ENCODE assay signal across 10 cellular contexts in the genomic region with DNA sequence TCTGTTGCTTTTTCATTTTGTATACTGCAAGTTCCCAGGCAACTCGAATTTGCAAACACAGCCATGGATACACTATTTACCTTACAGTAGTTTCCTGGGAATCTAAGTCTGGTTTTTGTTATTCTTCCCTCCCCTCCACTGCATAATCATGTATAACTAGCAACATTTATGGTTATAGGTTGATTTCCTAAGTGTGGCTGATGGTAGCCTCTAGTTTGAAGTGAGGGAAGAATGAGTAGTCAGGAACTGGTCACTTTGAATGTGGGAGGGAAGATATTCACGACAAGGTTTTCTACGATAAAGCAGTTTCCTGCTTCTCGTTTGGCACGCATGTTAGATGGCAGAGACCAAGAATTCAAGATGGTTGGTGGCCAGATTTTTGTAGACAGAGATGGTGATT. TPM values are rescaled to one million over a fixed set of nuclear protein-coding genes. Genes with fewer than 3 reads are reported as not detected.
DNase-seq lines count a peak whose midpoint lies in the region; ATAC-seq and TF ChIP-seq lines count a peak whose summit lies in the region.
"Had no signal": no experiment of that assay in that cellular context is flagged by ENCODE, and none has a peak within 500 bp of the region (broad histone marks: within the 10 kb centered on the region; RNA-seq: fewer than 3 reads in every experiment).

A gene with protein sequence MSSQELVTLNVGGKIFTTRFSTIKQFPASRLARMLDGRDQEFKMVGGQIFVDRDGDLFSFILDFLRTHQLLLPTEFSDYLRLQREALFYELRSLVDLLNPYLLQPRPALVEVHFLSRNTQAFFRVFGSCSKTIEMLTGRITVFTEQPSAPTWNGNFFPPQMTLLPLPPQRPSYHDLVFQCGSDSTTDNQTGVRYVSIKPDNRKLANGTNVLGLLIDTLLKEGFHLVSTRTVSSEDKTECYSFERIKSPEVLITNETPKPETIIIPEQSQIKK (plus strand): TSS at position 182 of the 400 bp plus-strand sequence. CDS start 50 bp downstream, at position 232.

- peaks cover 16% of the 10 kb centered on the region for H3K4me1 Mint-ChIP-seq in activated CD4-positive, alpha-beta T cell treated with anti-CD3 and anti-CD28 coated beads, Interleukin-2, amount 10 ng/mL, durations not matched to agents 24 days and 14 days
- H3K4me1 Mint-ChIP-seq in activated CD4-positive, alpha-beta T cell treated with anti-CD3 and anti-CD28 coated beads, Interleukin-2, amount 10 ng/mL, durations not matched to agents 7 days and 5 days = peaks cover 12% of the 10 kb centered on the region

- H3K4me1 ChIP-seq in breast epithelium = no peaks in the 10 kb centered on the region

- DNase-seq in activated CD4-positive, alpha-beta T cell treated with anti-CD3 and anti-CD28 coated beads, Interleukin-2, amount 10 ng/mL, durations not matched to agents 24 days and 14 days = no peak
- no peak for DNase-seq in activated CD4-positive, alpha-beta T cell treated with anti-CD3 and anti-CD28 coated beads, Interleukin-2, amount 10 ng/mL, durations not matched to agents 7 days and 5 days
- no peak for DNase-seq in breast epithelium (ENCODE audit: low spot score in 2 of 2)
- peak; percentile 4 for DNase-seq in kidney glomerular epithelial cell (lab: John Stamatoyannopoulos, UW)
- DNase-seq in substantia nigra (lab: John Stamatoyannopoulos, UW) = no peak
- DNase-seq in stimulated activated CD4-positive, alpha-beta T cell treated with anti-CD3 and anti-CD28 coated beads, Interleukin-4, amount 100 ng/mL, for 24 hours = no peak
- no peak for DNase-seq in HT-29 (ENCODE audit: low spot score)
- DNase-seq: NCI-H1436 treated with DMSO at 0.1 percent for 48 hours had no signal

- H3K36me3 Mint-ChIP-seq in activated CD4-positive, alpha-beta T cell treated with anti-CD3 and anti-CD28 coated beads, Interleukin-2, amount 10 ng/mL, durations not matched to agents 24 days and 14 days (ENCODE audit: low read depth) = peaks cover 74% of the 10 kb centered on the region
- H3K36me3 Mint-ChIP-seq in activated CD4-positive, alpha-beta T cell treated with anti-CD3 and anti-CD28 coated beads, Interleukin-2, amount 10 ng/mL, durations not matched to agents 7 days and 5 days (ENCODE audit: low read depth) = peaks cover 77% of the 10 kb centered on the region

- no peaks in the 10 kb centered on the region for H3K27me3 Mint-ChIP-seq in activated CD4-positive, alpha-beta T cell treated with anti-CD3 and anti-CD28 coated beads, Interleukin-2, amount 10 ng/mL, durations not matched to agents 24 days and 14 days
- no peaks in the 10 kb centered on the region for H3K27me3 Mint-ChIP-seq in activated CD4-positive, alpha-beta T cell treated with anti-CD3 and anti-CD28 coated beads, Interleukin-2, amount 10 ng/mL, durations not matched to agents 7 days and 5 days

- H3K27ac Mint-ChIP-seq in activated CD4-positive, alpha-beta T cell treated with anti-CD3 and anti-CD28 coated beads, Interleukin-2, amount 10 ng/mL, durations not matched to agents 24 days and 14 days = peak within 1 kb of the TSS; percentile 48
- no peak within 1 kb of the TSS for H3K27ac Mint-ChIP-seq in activated CD4-positive, alpha-beta T cell treated with anti-CD3 and anti-CD28 coated beads, Interleukin-2, amount 10 ng/mL, durations not matched to agents 7 days and 5 days

- no peak within 1 kb of the TSS for H3K4me3 ChIP-seq in breast epithelium

- H3K27me3 ChIP-seq in breast epithelium = no peaks in the 10 kb centered on the region
- H3K27me3 ChIP-seq: neutrophil had no signal

- no peak for ATAC-seq in HG03520 (IDR thresholded peaks at IDR 0.05; ENCODE audit: unreplicated experiment)

- intact Hi-C loops in activated CD4-positive, alpha-beta T cell treated with anti-CD3 and anti-CD28 coated beads, Interleukin-2, amount 10 ng/mL, durations not matched to agents 24 days and 14 days (cut with micrococcal nuclease) = no loop called here
- intact Hi-C loops in breast epithelium (cut with DNase I; ENCODE audit: low total_unique reads) = no loop called here

- TF ChIP-seq CTCF in breast epithelium (IDR thresholded peaks at IDR 0.05) = no peak

- POLR2A ChIA-PET in activated CD4-positive, alpha-beta T cell treated with anti-CD3 and anti-CD28 coated beads, Interleukin-2, amount 10 ng/mL, durations not matched to agents 7 days and 5 days (lab: Charles Lee) = no interaction called here

- H3K27ac ChIP-seq in breast epithelium (peak within 1 kb of the TSS; percentile 2 to 8), substantia nigra (ENCODE audit: low read depth, low read length, poor library complexity, severe bottlenecking) (peak within 1 kb of the TSS; percentile 18)
- H3K27ac ChIP-seq: neutrophil had no signal

- no peaks in the 10 kb centered on the region for H3K9me3 Mint-ChIP-seq in activated CD4-positive, alpha-beta T cell treated with anti-CD3 and anti-CD28 coated beads, Interleukin-2, amount 10 ng/mL, durations not matched to agents 24 days and 14 days
- no peaks in the 10 kb centered on the region for H3K9me3 Mint-ChIP-seq in activated CD4-positive, alpha-beta T cell treated with anti-CD3 and anti-CD28 coated beads, Interleukin-2, amount 10 ng/mL, durations not matched to agents 7 days and 5 days

- no peaks in the 10 kb centered on the region for H3K9me3 ChIP-seq in breast epithelium
- H3K9me3 ChIP-seq: neutrophil had no signal

- CTCF ChIA-PET in activated CD4-positive, alpha-beta T cell treated with anti-CD3 and anti-CD28 coated beads, Interleukin-2, amount 10 ng/mL, durations not matched to agents 7 days and 5 days (lab: Charles Lee) = interaction anchor here (2.5 kb wide), 1 partner anchor 18 kb away, joined by 10 read pairs; a partner anchor contains a TSS

- H3K4me3 Mint-ChIP-seq in activated CD4-positive, alpha-beta T cell treated with anti-CD3 and anti-CD28 coated beads, Interleukin-2, amount 10 ng/mL, durations not matched to agents 24 days and 14 days = no peak within 1 kb of the TSS
- H3K4me3 Mint-ChIP-seq in activated CD4-positive, alpha-beta T cell treated with anti-CD3 and anti-CD28 coated beads, Interleukin-2, amount 10 ng/mL, durations not matched to agents 7 days and 5 days = no peak within 1 kb of the TSS

- no peak for TF ChIP-seq POLR2A in breast epithelium (IDR thresholded peaks at IDR 0.05)

- H3K36me3 ChIP-seq in breast epithelium = no peaks in the 10 kb centered on the region

RNA-seq across cellular contexts. Expression of the gene that starts here (rescaled TPM):
- total RNA-seq in activated CD4-positive, alpha-beta T cell treated with anti-CD3 and anti-CD28 coated beads, Interleukin-2, amount 10 ng/mL, durations not matched to agents 24 days and 14 days = 0.43 TPM in 1 of 2 replicates, not detected in the other
- under 1 TPM; 0.42 to 0.60 TPM for total RNA-seq in activated CD4-positive, alpha-beta T cell treated with anti-CD3 and anti-CD28 coated beads, Interleukin-2, amount 10 ng/mL, durations not matched to agents 7 days and 5 days
- 1 to 10 TPM; 1.6 to 2.6 (median 1.8) TPM for total RNA-seq in breast epithelium
- total RNA-seq in HT-29 (2014; rRNA removed; shearing (Covaris generic)) = not detected in 2 replicates
